Comparison of ENCODE assay signal across 8 cellular contexts in the genomic region with DNA sequence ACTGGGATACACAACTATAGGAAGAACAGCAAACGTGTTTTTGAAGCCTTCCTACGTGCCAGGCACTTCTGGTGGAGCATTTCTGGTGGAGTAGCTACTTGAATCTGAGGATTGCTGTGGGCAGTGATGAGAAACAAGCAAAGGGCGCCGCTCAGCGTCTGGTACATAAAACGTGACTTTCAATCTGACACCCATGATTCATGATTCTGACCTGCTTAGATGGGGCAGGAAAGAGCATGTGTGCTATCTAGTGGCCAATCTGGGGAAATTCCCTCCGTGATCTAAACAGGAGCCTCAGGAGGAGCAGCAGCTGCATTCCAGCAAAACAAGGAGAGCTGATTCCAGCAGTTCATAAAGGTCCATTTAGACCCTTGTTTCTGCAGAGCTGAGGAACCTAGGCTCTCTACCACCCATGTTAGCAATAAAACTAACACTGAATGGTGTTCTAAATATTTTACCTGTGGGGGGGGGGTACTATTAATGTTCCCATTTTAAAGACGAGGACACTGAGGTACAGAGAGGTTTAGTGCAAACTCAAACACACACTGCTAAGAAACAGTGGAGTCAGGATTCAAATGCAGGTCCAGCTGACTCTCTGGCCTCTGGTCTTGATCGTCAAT. TPM values are rescaled to one million over a fixed set of nuclear protein-coding genes. Genes with fewer than 3 reads are reported as not detected.
DNase-seq lines count a peak whose midpoint lies in the region; ATAC-seq and TF ChIP-seq lines count a peak whose summit lies in the region.

No MANE protein-coding gene starts in this region.

- H3K4me1 ChIP-seq in parathyroid adenoma, result no peaks in the 10 kb centered on the region

- ATAC-seq in HG02610 (IDR thresholded peaks at IDR 0.05; ENCODE audit: unreplicated experiment), result peak; percentile 76

- no peak overlapping the region for H3K27ac ChIP-seq in parathyroid adenoma

- H3K9me3 ChIP-seq in parathyroid adenoma (ENCODE audit: control insufficient read depth, low read length), result no peaks in the 10 kb centered on the region

- no peaks in the 10 kb centered on the region for H3K36me3 ChIP-seq in parathyroid adenoma (ENCODE audit: control insufficient read depth, insufficient read depth, low read length)

- no peak overlapping the region for H3K4me2 ChIP-seq in parathyroid adenoma (ENCODE audit: low read length)

- H3K4me3 ChIP-seq in fibroblast of villous mesenchyme (ENCODE audit: low read depth, low read length) (no peak overlapping the region), parathyroid adenoma (ENCODE audit: low read depth, low read length) (no peak overlapping the region)

- no peak overlapping the region for H3K9ac ChIP-seq in parathyroid adenoma

- peak overlapping the region; percentile 58 for H2AFZ ChIP-seq in parathyroid adenoma

- peak; percentile 22 for TF ChIP-seq CTCF in fibroblast of villous mesenchyme (IDR thresholded peaks at IDR 0.05; ENCODE audit: insufficient read depth, low read depth, low read length)
- no peak for TF ChIP-seq CTCF in parathyroid adenoma (IDR thresholded peaks at IDR 0.05)

- DNase-seq in activated T-cell treated with anti-CD3 and anti-CD28 coated beads, Interleukin-2, amount 50 U/mL, for 48 hours, result peak; percentile 26 to 34
- no peak for DNase-seq in activated T-cell treated with anti-CD3 and anti-CD28 coated beads, Interleukin-2, amount 50 U/mL, for 1 hour
- peak; percentile 93 for DNase-seq in NCI-H1694 treated with DMSO at 0.1 percent for 48 hours (lab: John Stamatoyannopoulos, UW)
- DNase-seq in SKM-1 treated with dmso at 0.1 percent for 144 hours (lab: John Stamatoyannopoulos, UW; ENCODE audit: unreplicated experiment), result peak; percentile 33
- DNase-seq in fibroblast of villous mesenchyme (ENCODE audit: low read depth), result peak; percentile 28
- no peak for DNase-seq in activated CD8-positive, alpha-beta memory T cell treated with anti-CD3 and anti-CD28 coated beads, Interleukin-2, amount 50 U/mL, for 48 hours

- H3K79me2 ChIP-seq in parathyroid adenoma, result no peaks in the 10 kb centered on the region

- no peaks in the 10 kb centered on the region for H3K27me3 ChIP-seq in parathyroid adenoma (ENCODE audit: control insufficient read depth, insufficient read depth, low read length)

RNA-seq across cellular contexts. Expression of gene PAH, which starts 37.8 kb away (rescaled TPM):
- not detected in 2 replicates for total RNA-seq in fibroblast of villous mesenchyme

Comparison
In these comparisons a context has a peak if more than half of its experiments do, and no peak if none do; other contexts are left out.
1. DNase-seq: peak in activated T-cell treated with anti-CD3 and anti-CD28 coated beads, Interleukin-2, amount 50 U/mL, for 48 hours (2 of 2), NCI-H1694 treated with DMSO at 0.1 percent for 48 hours (single experiment), SKM-1 treated with dmso at 0.1 percent for 144 hours (single experiment) and fibroblast of villous mesenchyme (single experiment); none in activated T-cell treated with anti-CD3 and anti-CD28 coated beads, Interleukin-2, amount 50 U/mL, for 1 hour (single experiment) and activated CD8-positive, alpha-beta memory T cell treated with anti-CD3 and anti-CD28 coated beads, Interleukin-2, amount 50 U/mL, for 48 hours (single experiment).